ENCODE assay signal across 1 cellular context in the genomic region with DNA sequence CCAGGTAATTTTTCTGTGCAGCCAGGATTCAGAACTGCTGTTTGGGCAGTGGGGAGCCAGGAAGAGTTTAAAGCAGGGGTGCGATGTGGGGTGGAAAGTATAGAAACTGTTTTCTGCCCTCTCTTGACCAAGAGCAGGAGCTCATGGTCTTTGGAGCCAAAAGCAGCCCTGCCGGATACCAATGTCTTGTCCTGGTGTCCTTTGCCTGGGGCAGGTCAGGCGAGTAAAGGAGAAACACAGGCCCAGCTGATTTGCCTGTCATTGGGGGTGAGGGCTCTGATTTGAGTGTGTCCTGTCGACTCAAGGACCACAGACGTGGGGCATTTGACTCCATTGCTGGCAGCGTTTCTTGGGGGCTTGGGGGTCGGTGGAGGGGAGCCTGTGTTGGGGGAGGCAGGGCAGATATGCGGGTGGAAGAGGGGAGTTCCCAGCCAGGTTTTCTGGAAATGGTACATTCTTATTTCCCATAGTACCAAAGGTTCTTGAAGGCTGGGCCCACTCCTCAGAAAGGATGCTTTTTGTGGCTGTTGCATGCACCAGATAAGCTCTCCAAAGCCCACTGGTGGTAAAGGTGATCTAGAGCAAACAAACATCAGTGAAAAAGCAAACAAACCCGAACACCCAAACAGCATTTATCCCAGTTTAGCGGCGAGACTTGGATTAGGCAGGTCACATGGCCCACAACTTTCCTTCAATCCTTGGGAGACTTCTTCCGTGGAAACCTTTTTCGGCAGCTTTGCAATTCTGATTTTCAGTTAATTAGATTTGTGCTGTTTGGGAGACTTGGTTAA.
TF ChIP-seq lines count a peak whose summit lies in the region.

No MANE protein-coding gene starts in this region.

TF ChIP-seq in HepG2, 621 proteins besides CTCF, POLR2A, EP300 and RAD21:
- TF ChIP-seq RBAK (CRISPR knock-in tag; IDR thresholded peaks at IDR 0.05): peak; percentile 84
- 0 out of 2 replicates have a peak, but pooled peaks have one; percentile 18 for TF ChIP-seq TBX3 (IDR thresholded peaks at IDR 0.05; ENCODE audit: borderline replicate concordance)
- no peak for TF ChIP-seq SRSF9 (IDR thresholded peaks at IDR 0.05; ENCODE audit: borderline replicate concordance, insufficient read depth, low read depth, low read length, poor library complexity, severe bottlenecking)
- TF ChIP-seq, protein P1, sequence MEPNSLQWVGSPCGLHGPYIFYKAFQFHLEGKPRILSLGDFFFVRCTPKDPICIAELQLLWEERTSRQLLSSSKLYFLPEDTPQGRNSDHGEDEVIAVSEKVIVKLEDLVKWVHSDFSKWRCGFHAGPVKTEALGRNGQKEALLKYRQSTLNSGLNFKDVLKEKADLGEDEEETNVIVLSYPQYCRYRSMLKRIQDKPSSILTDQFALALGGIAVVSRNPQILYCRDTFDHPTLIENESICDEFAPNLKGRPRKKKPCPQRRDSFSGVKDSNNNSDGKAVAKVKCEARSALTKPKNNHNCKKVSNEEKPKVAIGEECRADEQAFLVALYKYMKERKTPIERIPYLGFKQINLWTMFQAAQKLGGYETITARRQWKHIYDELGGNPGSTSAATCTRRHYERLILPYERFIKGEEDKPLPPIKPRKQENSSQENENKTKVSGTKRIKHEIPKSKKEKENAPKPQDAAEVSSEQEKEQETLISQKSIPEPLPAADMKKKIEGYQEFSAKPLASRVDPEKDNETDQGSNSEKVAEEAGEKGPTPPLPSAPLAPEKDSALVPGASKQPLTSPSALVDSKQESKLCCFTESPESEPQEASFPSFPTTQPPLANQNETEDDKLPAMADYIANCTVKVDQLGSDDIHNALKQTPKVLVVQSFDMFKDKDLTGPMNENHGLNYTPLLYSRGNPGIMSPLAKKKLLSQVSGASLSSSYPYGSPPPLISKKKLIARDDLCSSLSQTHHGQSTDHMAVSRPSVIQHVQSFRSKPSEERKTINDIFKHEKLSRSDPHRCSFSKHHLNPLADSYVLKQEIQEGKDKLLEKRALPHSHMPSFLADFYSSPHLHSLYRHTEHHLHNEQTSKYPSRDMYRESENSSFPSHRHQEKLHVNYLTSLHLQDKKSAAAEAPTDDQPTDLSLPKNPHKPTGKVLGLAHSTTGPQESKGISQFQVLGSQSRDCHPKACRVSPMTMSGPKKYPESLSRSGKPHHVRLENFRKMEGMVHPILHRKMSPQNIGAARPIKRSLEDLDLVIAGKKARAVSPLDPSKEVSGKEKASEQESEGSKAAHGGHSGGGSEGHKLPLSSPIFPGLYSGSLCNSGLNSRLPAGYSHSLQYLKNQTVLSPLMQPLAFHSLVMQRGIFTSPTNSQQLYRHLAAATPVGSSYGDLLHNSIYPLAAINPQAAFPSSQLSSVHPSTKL (CRISPR knock-in tag; IDR thresholded peaks at IDR 0.05): peak; percentile 40; the same call in 1 of the 2 replicates
- TF ChIP-seq ZNF546 (CRISPR knock-in tag; conservative IDR thresholded peaks at IDR 0.05): no peak
- no peak for TF ChIP-seq CCAR2 (optimal IDR thresholded peaks at IDR 0.05; ENCODE audit: low read depth, low read length)
- TF ChIP-seq CBFB (CRISPR knock-in tag; IDR thresholded peaks at IDR 0.05): no peak
- peak; percentile 41; the same call in 1 of the 2 replicates for TF ChIP-seq GATAD2A (CRISPR knock-in tag; IDR thresholded peaks at IDR 0.05)
- TF ChIP-seq IKZF1 (IDR thresholded peaks at IDR 0.05): no peak
- peak; percentile 53; the same call in 1 of the 2 replicates for TF ChIP-seq PITX1 (CRISPR knock-in tag; IDR thresholded peaks at IDR 0.05)
- TF ChIP-seq ZNF644 (CRISPR knock-in tag; IDR thresholded peaks at IDR 0.05; ENCODE audit: low read depth): no peak
- TF ChIP-seq FOXP1 (IDR thresholded peaks at IDR 0.05): no peak
- 0 out of 2 replicates have a peak, but pooled peaks have one; percentile 12 for TF ChIP-seq FOXP1 (CRISPR knock-in tag; IDR thresholded peaks at IDR 0.05)
- TF ChIP-seq, protein P2, sequence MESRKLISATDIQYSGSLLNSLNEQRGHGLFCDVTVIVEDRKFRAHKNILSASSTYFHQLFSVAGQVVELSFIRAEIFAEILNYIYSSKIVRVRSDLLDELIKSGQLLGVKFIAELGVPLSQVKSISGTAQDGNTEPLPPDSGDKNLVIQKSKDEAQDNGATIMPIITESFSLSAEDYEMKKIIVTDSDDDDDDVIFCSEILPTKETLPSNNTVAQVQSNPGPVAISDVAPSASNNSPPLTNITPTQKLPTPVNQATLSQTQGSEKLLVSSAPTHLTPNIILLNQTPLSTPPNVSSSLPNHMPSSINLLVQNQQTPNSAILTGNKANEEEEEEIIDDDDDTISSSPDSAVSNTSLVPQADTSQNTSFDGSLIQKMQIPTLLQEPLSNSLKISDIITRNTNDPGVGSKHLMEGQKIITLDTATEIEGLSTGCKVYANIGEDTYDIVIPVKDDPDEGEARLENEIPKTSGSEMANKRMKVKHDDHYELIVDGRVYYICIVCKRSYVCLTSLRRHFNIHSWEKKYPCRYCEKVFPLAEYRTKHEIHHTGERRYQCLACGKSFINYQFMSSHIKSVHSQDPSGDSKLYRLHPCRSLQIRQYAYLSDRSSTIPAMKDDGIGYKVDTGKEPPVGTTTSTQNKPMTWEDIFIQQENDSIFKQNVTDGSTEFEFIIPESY (CRISPR knock-in tag; IDR thresholded peaks at IDR 0.05): peak; percentile 62; the same call in 1 of the 2 replicates
- TF ChIP-seq, protein P3, sequence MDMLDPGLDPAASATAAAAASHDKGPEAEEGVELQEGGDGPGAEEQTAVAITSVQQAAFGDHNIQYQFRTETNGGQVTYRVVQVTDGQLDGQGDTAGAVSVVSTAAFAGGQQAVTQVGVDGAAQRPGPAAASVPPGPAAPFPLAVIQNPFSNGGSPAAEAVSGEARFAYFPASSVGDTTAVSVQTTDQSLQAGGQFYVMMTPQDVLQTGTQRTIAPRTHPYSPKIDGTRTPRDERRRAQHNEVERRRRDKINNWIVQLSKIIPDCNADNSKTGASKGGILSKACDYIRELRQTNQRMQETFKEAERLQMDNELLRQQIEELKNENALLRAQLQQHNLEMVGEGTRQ (IDR thresholded peaks at IDR 0.05; ENCODE audit: low read depth, low read length): no peak
- TF ChIP-seq, protein P3 (CRISPR knock-in tag; IDR thresholded peaks at IDR 0.05; ENCODE audit: borderline replicate concordance): no peak; the same call in 1 of the 2 replicates
- TF ChIP-seq, protein P4, sequence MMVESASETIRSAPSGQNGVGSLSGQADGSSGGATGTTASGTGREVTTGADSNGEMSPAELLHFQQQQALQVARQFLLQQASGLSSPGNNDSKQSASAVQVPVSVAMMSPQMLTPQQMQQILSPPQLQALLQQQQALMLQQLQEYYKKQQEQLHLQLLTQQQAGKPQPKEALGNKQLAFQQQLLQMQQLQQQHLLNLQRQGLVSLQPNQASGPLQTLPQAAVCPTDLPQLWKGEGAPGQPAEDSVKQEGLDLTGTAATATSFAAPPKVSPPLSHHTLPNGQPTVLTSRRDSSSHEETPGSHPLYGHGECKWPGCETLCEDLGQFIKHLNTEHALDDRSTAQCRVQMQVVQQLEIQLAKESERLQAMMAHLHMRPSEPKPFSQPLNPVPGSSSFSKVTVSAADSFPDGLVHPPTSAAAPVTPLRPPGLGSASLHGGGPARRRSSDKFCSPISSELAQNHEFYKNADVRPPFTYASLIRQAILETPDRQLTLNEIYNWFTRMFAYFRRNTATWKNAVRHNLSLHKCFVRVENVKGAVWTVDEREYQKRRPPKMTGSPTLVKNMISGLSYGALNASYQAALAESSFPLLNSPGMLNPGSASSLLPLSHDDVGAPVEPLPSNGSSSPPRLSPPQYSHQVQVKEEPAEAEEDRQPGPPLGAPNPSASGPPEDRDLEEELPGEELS (CRISPR knock-in tag; IDR thresholded peaks at IDR 0.05): peak; percentile 48; the same call in 1 of the 2 replicates
- peak; percentile 35; the same call in 1 of the 2 replicates for TF ChIP-seq FOXA3 (CRISPR knock-in tag; IDR thresholded peaks at IDR 0.05)
- TF ChIP-seq IRF2 (CRISPR knock-in tag; IDR thresholded peaks at IDR 0.05): 0 out of 2 replicates have a peak, but pooled peaks have one; percentile 21
